ENCODE assay signal across 2 cellular contexts in the genomic region with DNA sequence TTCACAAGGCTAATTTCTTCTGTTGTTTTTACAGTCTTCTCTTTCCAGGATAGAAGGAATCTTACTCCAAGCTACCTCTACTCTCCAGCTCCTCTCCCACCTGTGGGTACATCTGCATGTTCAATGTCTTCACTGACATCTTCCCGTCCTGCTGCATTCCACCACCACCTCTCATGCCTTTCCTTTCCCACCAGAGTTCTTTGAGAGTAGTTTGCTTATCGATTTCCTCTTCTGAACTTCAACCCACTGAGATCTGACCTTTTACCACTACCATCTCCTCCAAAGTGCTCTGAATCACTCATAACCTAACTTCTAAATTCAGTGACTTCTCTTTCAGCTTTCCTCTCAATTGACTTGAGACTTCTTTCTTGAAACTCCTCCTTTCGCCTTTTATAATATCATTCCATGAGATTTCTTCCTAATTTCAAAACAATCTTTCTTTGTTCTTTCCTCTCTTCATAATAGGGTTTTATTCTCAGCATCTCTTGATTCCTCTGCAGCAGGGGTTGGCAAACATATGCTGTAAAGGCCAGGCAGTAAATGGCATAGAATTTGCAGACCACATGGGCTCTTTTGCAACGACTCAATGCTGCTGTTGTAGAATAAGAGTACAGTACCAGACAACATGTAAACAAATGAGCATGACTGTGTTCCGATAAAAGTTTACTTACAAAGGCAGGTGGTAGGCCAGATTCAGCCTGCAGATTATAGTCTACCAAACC.
TF ChIP-seq lines count a peak whose summit lies in the region.

No MANE protein-coding gene starts in this region.

TF ChIP-seq in HCT116, 20 proteins besides CTCF, POLR2A, EP300 and RAD21:
- TF ChIP-seq EZH2phosphoT487 (IDR thresholded peaks at IDR 0.05; ENCODE audit: borderline replicate concordance) (no peak), CEBPB (IDR thresholded peaks at IDR 0.05; ENCODE audit: low read depth) (no peak), SIN3A (IDR thresholded peaks at IDR 0.05; ENCODE audit: low read depth) (no peak), FOSL1 (IDR thresholded peaks at IDR 0.05; ENCODE audit: low read depth) (no peak), ZFX (IDR thresholded peaks at IDR 0.05) (no peak), SP1 (IDR thresholded peaks at IDR 0.05; ENCODE audit: low read depth) (no peak), CBX3 (IDR thresholded peaks at IDR 0.05; ENCODE audit: low read depth) (no peak), ZNF274 (IDR thresholded peaks at IDR 0.05; ENCODE audit: low read depth, low read length) (no peak), EGR1 (IDR thresholded peaks at IDR 0.05; ENCODE audit: low read depth) (no peak)
- TF ChIP-seq, protein P1, sequence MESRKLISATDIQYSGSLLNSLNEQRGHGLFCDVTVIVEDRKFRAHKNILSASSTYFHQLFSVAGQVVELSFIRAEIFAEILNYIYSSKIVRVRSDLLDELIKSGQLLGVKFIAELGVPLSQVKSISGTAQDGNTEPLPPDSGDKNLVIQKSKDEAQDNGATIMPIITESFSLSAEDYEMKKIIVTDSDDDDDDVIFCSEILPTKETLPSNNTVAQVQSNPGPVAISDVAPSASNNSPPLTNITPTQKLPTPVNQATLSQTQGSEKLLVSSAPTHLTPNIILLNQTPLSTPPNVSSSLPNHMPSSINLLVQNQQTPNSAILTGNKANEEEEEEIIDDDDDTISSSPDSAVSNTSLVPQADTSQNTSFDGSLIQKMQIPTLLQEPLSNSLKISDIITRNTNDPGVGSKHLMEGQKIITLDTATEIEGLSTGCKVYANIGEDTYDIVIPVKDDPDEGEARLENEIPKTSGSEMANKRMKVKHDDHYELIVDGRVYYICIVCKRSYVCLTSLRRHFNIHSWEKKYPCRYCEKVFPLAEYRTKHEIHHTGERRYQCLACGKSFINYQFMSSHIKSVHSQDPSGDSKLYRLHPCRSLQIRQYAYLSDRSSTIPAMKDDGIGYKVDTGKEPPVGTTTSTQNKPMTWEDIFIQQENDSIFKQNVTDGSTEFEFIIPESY (IDR thresholded peaks at IDR 0.05; ENCODE audit: extremely low read depth, insufficient replicate concordance, low read length) = no peak

TF ChIP-seq in H1, 55 proteins besides CTCF, POLR2A, EP300 and RAD21:
- TF ChIP-seq BCL11A (IDR thresholded peaks at IDR 0.05; ENCODE audit: low read depth in 2 of 2, low read length in 2 of 2) (no peak), SRF (IDR thresholded peaks at IDR 0.05; ENCODE audit: low read depth, low read length) (no peak), TEAD4 (IDR thresholded peaks at IDR 0.05; ENCODE audit: low read depth, low read length) (peak; percentile 45; the same call in 1 of the 2 replicates), RFX5 (IDR thresholded peaks at IDR 0.05; ENCODE audit: borderline replicate concordance, low read depth, low read length) (no peak)
- TF ChIP-seq, protein P2, sequence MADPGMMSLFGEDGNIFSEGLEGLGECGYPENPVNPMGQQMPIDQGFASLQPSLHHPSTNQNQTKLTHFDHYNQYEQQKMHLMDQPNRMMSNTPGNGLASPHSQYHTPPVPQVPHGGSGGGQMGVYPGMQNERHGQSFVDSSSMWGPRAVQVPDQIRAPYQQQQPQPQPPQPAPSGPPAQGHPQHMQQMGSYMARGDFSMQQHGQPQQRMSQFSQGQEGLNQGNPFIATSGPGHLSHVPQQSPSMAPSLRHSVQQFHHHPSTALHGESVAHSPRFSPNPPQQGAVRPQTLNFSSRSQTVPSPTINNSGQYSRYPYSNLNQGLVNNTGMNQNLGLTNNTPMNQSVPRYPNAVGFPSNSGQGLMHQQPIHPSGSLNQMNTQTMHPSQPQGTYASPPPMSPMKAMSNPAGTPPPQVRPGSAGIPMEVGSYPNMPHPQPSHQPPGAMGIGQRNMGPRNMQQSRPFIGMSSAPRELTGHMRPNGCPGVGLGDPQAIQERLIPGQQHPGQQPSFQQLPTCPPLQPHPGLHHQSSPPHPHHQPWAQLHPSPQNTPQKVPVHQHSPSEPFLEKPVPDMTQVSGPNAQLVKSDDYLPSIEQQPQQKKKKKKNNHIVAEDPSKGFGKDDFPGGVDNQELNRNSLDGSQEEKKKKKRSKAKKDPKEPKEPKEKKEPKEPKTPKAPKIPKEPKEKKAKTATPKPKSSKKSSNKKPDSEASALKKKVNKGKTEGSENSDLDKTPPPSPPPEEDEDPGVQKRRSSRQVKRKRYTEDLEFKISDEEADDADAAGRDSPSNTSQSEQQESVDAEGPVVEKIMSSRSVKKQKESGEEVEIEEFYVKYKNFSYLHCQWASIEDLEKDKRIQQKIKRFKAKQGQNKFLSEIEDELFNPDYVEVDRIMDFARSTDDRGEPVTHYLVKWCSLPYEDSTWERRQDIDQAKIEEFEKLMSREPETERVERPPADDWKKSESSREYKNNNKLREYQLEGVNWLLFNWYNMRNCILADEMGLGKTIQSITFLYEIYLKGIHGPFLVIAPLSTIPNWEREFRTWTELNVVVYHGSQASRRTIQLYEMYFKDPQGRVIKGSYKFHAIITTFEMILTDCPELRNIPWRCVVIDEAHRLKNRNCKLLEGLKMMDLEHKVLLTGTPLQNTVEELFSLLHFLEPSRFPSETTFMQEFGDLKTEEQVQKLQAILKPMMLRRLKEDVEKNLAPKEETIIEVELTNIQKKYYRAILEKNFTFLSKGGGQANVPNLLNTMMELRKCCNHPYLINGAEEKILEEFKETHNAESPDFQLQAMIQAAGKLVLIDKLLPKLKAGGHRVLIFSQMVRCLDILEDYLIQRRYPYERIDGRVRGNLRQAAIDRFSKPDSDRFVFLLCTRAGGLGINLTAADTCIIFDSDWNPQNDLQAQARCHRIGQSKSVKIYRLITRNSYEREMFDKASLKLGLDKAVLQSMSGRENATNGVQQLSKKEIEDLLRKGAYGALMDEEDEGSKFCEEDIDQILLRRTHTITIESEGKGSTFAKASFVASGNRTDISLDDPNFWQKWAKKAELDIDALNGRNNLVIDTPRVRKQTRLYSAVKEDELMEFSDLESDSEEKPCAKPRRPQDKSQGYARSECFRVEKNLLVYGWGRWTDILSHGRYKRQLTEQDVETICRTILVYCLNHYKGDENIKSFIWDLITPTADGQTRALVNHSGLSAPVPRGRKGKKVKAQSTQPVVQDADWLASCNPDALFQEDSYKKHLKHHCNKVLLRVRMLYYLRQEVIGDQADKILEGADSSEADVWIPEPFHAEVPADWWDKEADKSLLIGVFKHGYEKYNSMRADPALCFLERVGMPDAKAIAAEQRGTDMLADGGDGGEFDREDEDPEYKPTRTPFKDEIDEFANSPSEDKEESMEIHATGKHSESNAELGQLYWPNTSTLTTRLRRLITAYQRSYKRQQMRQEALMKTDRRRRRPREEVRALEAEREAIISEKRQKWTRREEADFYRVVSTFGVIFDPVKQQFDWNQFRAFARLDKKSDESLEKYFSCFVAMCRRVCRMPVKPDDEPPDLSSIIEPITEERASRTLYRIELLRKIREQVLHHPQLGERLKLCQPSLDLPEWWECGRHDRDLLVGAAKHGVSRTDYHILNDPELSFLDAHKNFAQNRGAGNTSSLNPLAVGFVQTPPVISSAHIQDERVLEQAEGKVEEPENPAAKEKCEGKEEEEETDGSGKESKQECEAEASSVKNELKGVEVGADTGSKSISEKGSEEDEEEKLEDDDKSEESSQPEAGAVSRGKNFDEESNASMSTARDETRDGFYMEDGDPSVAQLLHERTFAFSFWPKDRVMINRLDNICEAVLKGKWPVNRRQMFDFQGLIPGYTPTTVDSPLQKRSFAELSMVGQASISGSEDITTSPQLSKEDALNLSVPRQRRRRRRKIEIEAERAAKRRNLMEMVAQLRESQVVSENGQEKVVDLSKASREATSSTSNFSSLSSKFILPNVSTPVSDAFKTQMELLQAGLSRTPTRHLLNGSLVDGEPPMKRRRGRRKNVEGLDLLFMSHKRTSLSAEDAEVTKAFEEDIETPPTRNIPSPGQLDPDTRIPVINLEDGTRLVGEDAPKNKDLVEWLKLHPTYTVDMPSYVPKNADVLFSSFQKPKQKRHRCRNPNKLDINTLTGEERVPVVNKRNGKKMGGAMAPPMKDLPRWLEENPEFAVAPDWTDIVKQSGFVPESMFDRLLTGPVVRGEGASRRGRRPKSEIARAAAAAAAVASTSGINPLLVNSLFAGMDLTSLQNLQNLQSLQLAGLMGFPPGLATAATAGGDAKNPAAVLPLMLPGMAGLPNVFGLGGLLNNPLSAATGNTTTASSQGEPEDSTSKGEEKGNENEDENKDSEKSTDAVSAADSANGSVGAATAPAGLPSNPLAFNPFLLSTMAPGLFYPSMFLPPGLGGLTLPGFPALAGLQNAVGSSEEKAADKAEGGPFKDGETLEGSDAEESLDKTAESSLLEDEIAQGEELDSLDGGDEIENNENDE (IDR thresholded peaks at IDR 0.05; ENCODE audit: insufficient replicate concordance, low read length) = no peak
TF ChIP-seq in H1: peak in this region for 1.
